Comparison of ENCODE assay signal across 1 cellular context in genomic region chr6:122609881-122610689, GRCh38.
TF ChIP-seq lines count a peak whose summit lies in the region.

A gene with protein sequence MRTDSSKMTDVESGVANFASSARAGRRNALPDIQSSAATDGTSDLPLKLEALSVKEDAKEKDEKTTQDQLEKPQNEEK (plus strand): TSS chr6:122610405. CDS start chr6:122717795, 107,390 bp downstream.

TF ChIP-seq in HepG2, 621 proteins besides CTCF, POLR2A, EP300 and RAD21 (continued from another document and continues in another):
- TF ChIP-seq IKZF4 (CRISPR knock-in tag; IDR thresholded peaks at IDR 0.05; ENCODE audit: borderline replicate concordance, low read depth, not compliant biosample characterization), result peak; percentile 23
- no peak for TF ChIP-seq NFKB2 (CRISPR knock-in tag; IDR thresholded peaks at IDR 0.05; ENCODE audit: borderline replicate concordance)
- no peak for TF ChIP-seq SMARCE1 (IDR thresholded peaks at IDR 0.05; ENCODE audit: borderline replicate concordance)
- 0 out of 2 replicates have a peak, but pooled peaks have one; percentile 62 for TF ChIP-seq GLI4 (CRISPR knock-in tag; IDR thresholded peaks at IDR 0.05; ENCODE audit: borderline replicate concordance)
- TF ChIP-seq KMT2B (CRISPR knock-in tag; IDR thresholded peaks at IDR 0.05), result no peak
- TF ChIP-seq ZNF550 (CRISPR knock-in tag; IDR thresholded peaks at IDR 0.05; ENCODE audit: borderline replicate concordance), result no peak
- no peak for TF ChIP-seq NCOR1 (IDR thresholded peaks at IDR 0.05; ENCODE audit: borderline replicate concordance, low read length)
- no peak; the same call in 1 of the 2 replicates for TF ChIP-seq POGZ (CRISPR knock-in tag; IDR thresholded peaks at IDR 0.05)
- 0 out of 2 replicates have a peak, but pooled peaks have one; percentile 18 for TF ChIP-seq ZNF589 (CRISPR knock-in tag; conservative IDR thresholded peaks at IDR 0.05)
- TF ChIP-seq, protein P1, sequence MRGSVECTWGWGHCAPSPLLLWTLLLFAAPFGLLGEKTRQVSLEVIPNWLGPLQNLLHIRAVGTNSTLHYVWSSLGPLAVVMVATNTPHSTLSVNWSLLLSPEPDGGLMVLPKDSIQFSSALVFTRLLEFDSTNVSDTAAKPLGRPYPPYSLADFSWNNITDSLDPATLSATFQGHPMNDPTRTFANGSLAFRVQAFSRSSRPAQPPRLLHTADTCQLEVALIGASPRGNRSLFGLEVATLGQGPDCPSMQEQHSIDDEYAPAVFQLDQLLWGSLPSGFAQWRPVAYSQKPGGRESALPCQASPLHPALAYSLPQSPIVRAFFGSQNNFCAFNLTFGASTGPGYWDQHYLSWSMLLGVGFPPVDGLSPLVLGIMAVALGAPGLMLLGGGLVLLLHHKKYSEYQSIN (CRISPR knock-in tag; IDR thresholded peaks at IDR 0.05; ENCODE audit: borderline replicate concordance), result no peak
- no peak for TF ChIP-seq SOX5 (CRISPR knock-in tag; IDR thresholded peaks at IDR 0.05; ENCODE audit: borderline replicate concordance)
- TF ChIP-seq ZNF704 (CRISPR knock-in tag; IDR thresholded peaks at IDR 0.05; ENCODE audit: borderline replicate concordance), result 0 out of 2 replicates have a peak, but pooled peaks have one; percentile 30
- 0 out of 2 replicates have a peak, but pooled peaks have one; percentile 42 for TF ChIP-seq ZSCAN21 (CRISPR knock-in tag; IDR thresholded peaks at IDR 0.05; ENCODE audit: borderline replicate concordance)
- TF ChIP-seq GTF3A (CRISPR knock-in tag; conservative IDR thresholded peaks at IDR 0.05), result 0 out of 2 replicates have a peak, but pooled peaks have one; percentile 55
- TF ChIP-seq, protein P2, sequence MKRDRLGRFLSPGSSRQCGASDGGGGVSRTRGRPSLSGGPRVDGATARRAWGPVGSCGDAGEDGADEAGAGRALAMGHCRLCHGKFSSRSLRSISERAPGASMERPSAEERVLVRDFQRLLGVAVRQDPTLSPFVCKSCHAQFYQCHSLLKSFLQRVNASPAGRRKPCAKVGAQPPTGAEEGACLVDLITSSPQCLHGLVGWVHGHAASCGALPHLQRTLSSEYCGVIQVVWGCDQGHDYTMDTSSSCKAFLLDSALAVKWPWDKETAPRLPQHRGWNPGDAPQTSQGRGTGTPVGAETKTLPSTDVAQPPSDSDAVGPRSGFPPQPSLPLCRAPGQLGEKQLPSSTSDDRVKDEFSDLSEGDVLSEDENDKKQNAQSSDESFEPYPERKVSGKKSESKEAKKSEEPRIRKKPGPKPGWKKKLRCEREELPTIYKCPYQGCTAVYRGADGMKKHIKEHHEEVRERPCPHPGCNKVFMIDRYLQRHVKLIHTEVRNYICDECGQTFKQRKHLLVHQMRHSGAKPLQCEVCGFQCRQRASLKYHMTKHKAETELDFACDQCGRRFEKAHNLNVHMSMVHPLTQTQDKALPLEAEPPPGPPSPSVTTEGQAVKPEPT (CRISPR knock-in tag; IDR thresholded peaks at IDR 0.05; ENCODE audit: low read depth), result no peak
- no peak for TF ChIP-seq ZNF234 (CRISPR knock-in tag; conservative IDR thresholded peaks at IDR 0.05)
- no peak; the same call in 1 of the 2 replicates for TF ChIP-seq ZSCAN12 (CRISPR knock-in tag; IDR thresholded peaks at IDR 0.05)
- TF ChIP-seq ZNF547 (CRISPR knock-in tag; IDR thresholded peaks at IDR 0.05), result peak; percentile 58; the same call in 1 of the 2 replicates
- peak; percentile 58 for TF ChIP-seq HOXA3 (CRISPR knock-in tag; IDR thresholded peaks at IDR 0.05)
- TF ChIP-seq, protein P3, sequence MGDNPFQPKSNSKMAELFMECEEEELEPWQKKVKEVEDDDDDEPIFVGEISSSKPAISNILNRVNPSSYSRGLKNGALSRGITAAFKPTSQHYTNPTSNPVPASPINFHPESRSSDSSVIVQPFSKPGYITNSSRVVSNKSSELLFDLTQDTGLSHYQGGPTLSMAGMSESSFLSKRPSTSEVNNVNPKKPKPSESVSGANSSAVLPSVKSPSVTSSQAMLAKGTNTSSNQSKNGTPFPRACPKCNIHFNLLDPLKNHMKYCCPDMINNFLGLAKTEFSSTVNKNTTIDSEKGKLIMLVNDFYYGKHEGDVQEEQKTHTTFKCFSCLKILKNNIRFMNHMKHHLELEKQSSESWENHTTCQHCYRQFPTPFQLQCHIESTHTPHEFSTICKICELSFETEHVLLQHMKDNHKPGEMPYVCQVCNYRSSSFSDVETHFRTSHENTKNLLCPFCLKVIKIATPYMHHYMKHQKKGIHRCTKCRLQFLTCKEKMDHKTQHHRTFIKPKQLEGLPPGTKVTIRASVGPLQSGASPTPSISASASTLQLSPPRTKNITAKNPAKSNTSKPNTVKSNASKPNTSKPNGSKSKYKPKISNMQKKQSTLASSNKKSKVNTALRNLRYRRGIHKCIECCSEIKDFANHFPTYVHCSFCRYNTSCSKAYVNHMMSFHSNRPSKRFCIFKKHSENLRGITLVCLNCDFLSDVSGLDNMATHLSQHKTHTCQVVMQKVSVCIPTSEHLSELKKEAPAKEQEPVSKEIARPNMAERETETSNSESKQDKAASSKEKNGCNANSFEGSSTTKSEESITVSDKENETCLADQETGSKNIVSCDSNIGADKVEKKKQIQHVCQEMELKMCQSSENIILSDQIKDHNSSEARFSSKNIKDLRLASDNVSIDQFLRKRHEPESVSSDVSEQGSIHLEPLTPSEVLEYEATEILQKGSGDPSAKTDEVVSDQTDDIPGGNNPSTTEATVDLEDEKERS (CRISPR knock-in tag; IDR thresholded peaks at IDR 0.05), result no peak
- peak; percentile 55 for TF ChIP-seq HNF4A (CRISPR knock-in tag; IDR thresholded peaks at IDR 0.05)
- TF ChIP-seq HNRNPL (IDR thresholded peaks at IDR 0.05; ENCODE audit: low read depth, low read length), result peak; percentile 62; the same call in 1 of the 2 replicates
- no peak for TF ChIP-seq ZBTB4 (CRISPR knock-in tag; IDR thresholded peaks at IDR 0.05; ENCODE audit: borderline replicate concordance)
- no peak for TF ChIP-seq MXD4 (CRISPR knock-in tag; IDR thresholded peaks at IDR 0.05)
- peak; percentile 26; the same call in 1 of the 2 replicates for TF ChIP-seq HDAC1 (CRISPR knock-in tag; IDR thresholded peaks at IDR 0.05)
- TF ChIP-seq ZBTB38 (CRISPR knock-in tag; IDR thresholded peaks at IDR 0.05), result no peak
- TF ChIP-seq, protein P4, sequence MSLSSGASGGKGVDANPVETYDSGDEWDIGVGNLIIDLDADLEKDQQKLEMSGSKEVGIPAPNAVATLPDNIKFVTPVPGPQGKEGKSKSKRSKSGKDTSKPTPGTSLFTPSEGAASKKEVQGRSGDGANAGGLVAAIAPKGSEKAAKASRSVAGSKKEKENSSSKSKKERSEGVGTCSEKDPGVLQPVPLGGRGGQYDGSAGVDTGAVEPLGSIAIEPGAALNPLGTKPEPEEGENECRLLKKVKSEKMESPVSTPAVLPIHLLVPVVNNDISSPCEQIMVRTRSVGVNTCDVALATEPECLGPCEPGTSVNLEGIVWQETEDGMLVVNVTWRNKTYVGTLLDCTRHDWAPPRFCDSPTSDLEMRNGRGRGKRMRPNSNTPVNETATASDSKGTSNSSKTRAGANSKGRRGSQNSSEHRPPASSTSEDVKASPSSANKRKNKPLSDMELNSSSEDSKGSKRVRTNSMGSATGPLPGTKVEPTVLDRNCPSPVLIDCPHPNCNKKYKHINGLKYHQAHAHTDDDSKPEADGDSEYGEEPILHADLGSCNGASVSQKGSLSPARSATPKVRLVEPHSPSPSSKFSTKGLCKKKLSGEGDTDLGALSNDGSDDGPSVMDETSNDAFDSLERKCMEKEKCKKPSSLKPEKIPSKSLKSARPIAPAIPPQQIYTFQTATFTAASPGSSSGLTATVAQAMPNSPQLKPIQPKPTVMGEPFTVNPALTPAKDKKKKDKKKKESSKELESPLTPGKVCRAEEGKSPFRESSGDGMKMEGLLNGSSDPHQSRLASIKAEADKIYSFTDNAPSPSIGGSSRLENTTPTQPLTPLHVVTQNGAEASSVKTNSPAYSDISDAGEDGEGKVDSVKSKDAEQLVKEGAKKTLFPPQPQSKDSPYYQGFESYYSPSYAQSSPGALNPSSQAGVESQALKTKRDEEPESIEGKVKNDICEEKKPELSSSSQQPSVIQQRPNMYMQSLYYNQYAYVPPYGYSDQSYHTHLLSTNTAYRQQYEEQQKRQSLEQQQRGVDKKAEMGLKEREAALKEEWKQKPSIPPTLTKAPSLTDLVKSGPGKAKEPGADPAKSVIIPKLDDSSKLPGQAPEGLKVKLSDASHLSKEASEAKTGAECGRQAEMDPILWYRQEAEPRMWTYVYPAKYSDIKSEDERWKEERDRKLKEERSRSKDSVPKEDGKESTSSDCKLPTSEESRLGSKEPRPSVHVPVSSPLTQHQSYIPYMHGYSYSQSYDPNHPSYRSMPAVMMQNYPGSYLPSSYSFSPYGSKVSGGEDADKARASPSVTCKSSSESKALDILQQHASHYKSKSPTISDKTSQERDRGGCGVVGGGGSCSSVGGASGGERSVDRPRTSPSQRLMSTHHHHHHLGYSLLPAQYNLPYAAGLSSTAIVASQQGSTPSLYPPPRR (CRISPR knock-in tag; IDR thresholded peaks at IDR 0.05; ENCODE audit: borderline replicate concordance), result 0 out of 2 replicates have a peak, but pooled peaks have one; percentile 54
- no peak for TF ChIP-seq ZNF543 (CRISPR knock-in tag; IDR thresholded peaks at IDR 0.05)
- no peak for TF ChIP-seq ZNF639 (CRISPR knock-in tag; conservative IDR thresholded peaks at IDR 0.05)
- TF ChIP-seq, protein P5, sequence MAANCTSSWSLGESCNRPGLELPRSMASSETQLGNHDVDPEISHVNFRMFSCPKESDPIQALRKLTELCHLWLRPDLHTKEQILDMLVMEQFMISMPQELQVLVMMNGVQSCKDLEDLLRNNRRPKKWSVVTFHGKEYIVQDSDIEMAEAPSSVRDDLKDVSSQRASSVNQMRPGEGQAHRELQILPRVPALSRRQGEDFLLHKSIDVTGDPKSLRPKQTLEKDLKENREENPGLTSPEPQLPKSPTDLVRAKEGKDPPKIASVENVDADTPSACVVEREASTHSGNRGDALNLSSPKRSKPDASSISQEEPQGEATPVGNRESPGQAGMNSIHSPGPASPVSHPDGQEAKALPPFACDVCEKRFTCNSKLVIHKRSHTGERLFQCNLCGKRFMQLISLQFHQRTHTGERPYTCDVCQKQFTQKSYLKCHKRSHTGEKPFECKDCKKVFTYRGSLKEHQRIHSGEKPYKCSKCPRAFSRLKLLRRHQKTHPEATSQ (CRISPR knock-in tag; IDR thresholded peaks at IDR 0.05; ENCODE audit: borderline replicate concordance), result 0 out of 2 replicates have a peak, but pooled peaks have one; percentile 37
- no peak for TF ChIP-seq HCFC1 (IDR thresholded peaks at IDR 0.05; ENCODE audit: low read depth, low read length)
- TF ChIP-seq, protein P6, sequence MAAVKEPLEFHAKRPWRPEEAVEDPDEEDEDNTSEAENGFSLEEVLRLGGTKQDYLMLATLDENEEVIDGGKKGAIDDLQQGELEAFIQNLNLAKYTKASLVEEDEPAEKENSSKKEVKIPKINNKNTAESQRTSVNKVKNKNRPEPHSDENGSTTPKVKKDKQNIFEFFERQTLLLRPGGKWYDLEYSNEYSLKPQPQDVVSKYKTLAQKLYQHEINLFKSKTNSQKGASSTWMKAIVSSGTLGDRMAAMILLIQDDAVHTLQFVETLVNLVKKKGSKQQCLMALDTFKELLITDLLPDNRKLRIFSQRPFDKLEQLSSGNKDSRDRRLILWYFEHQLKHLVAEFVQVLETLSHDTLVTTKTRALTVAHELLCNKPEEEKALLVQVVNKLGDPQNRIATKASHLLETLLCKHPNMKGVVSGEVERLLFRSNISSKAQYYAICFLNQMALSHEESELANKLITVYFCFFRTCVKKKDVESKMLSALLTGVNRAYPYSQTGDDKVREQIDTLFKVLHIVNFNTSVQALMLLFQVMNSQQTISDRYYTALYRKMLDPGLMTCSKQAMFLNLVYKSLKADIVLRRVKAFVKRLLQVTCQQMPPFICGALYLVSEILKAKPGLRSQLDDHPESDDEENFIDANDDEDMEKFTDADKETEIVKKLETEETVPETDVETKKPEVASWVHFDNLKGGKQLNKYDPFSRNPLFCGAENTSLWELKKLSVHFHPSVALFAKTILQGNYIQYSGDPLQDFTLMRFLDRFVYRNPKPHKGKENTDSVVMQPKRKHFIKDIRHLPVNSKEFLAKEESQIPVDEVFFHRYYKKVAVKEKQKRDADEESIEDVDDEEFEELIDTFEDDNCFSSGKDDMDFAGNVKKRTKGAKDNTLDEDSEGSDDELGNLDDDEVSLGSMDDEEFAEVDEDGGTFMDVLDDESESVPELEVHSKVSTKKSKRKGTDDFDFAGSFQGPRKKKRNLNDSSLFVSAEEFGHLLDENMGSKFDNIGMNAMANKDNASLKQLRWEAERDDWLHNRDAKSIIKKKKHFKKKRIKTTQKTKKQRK (IDR thresholded peaks at IDR 0.05; ENCODE audit: low read length), result no peak
